ENCODE assay signal across 9 cellular contexts in genomic region chr11:86115542-86116385, GRCh38. TPM values are rescaled to one million over a fixed set of nuclear protein-coding genes. Genes with fewer than 3 reads are reported as not detected.
DNase-seq lines count a peak whose midpoint lies in the region; ATAC-seq lines count a peak whose summit lies in the region.
"Had no signal": no experiment of that assay in that cellular context is flagged by ENCODE, and none has a peak within 500 bp of the region (broad histone marks: within the 10 kb centered on the region; RNA-seq: fewer than 3 reads in every experiment).

No MANE protein-coding gene starts in this region.

- no peaks in the 10 kb centered on the region for H3K36me3 ChIP-seq in GM23248 (ENCODE audit: low read depth)
- no peaks in the 10 kb centered on the region for H3K36me3 ChIP-seq in SJCRH30

- ATAC-seq in GM18499 (IDR thresholded peaks at IDR 0.05; ENCODE audit: insufficient read depth, unreplicated experiment): peak; percentile 18
- no peak for ATAC-seq in left ventricle myocardium superior

- intact Hi-C loops in left ventricle myocardium superior (cut with micrococcal nuclease): no loop called here

- 54 to 62% methylated on average over 3 of the region's 3 CpGs for WGBS in GM23248 (ENCODE audit: low coverage in 1 of 2, low lambda C conversion rate in 2 of 2, missing lambda C conversion rate in 2 of 2), 2 experiments

- peak overlapping the region; percentile 81 for H3K4me2 ChIP-seq in GM23248 (ENCODE audit: unreplicated experiment)

- peaks cover 26% of the 10 kb centered on the region for H3F3A ChIP-seq in GM23248 (ENCODE audit: insufficient read depth)

- no peaks in the 10 kb centered on the region for H3K79me2 ChIP-seq in GM23248 (ENCODE audit: insufficient read depth)

- H3K27ac ChIP-seq in GM23248 (peak overlapping the region; percentile 90), SJCRH30 (no peak overlapping the region)

- in situ Hi-C loops in GM23248 (cut with MboI): no loop called here

- peaks cover 18 to 29% of the 10 kb centered on the region in 2 donors for H3K4me1 Mint-ChIP-seq in immature natural killer cell

- H3K4me3 ChIP-seq in GM23248 (peak overlapping the region; percentile 47), SJCRH30 (no peak overlapping the region)

- H2AFZ ChIP-seq in GM23248: peak overlapping the region; percentile 21

- H3K36me3 Mint-ChIP-seq in immature natural killer cell: no peaks in the 10 kb centered on the region
- H3K36me3 Mint-ChIP-seq: brain had no signal

- H4K20me1 ChIP-seq in GM23248 (ENCODE audit: insufficient read depth): no peaks in the 10 kb centered on the region

- H3K9me3 ChIP-seq in GM23248 (ENCODE audit: low read depth): no peaks in the 10 kb centered on the region
- H3K9me3 ChIP-seq in SJCRH30 (replicated peaks): no peaks in the 10 kb centered on the region; the same call in 1 of the 2 replicates

- H3K4me3 Mint-ChIP-seq in immature natural killer cell: peak overlapping the region in 3 of 5 donors; percentile 3 to 62 (median 27)
- H3K4me3 Mint-ChIP-seq: brain had no signal

- H3K9ac ChIP-seq in GM23248: peak overlapping the region; percentile 72

- H3K9me3 Mint-ChIP-seq in immature natural killer cell: no peaks in the 10 kb centered on the region

- H3K27ac Mint-ChIP-seq in immature natural killer cell: peak overlapping the region in 3 of 6 donors; percentile 1 to 61 (median 27)
- H3K27ac Mint-ChIP-seq: brain had no signal

- H3K9me2 ChIP-seq in GM23248 (ENCODE audit: insufficient read depth): no peaks in the 10 kb centered on the region

- peaks cover 34% of the 10 kb centered on the region for H3K4me1 ChIP-seq in GM23248 (ENCODE audit: insufficient read depth)
- H3K4me1 ChIP-seq in SJCRH30: no peaks in the 10 kb centered on the region

- H3K27me3 ChIP-seq in GM23248 (replicated peaks; ENCODE audit: insufficient read depth) (no peaks in the 10 kb centered on the region), SJCRH30 (no peaks in the 10 kb centered on the region)

- H3K27me3 Mint-ChIP-seq in immature natural killer cell (ENCODE audit: low read depth in 3 of 3): peaks cover 2% of the 10 kb centered on the region in 3 donors

- peak; percentile 60 for DNase-seq in GM23248
- peak; percentile 49 for DNase-seq in NCI-H69 (lab: John Stamatoyannopoulos, UW)
- DNase-seq in immature natural killer cell: no peak
- DNase-seq in SJCRH30: no peak
- no peak for DNase-seq in left ventricle myocardium superior
- DNase-seq in NCI-H345 (lab: John Stamatoyannopoulos, UW): no peak
- no peak for DNase-seq in stimulated activated CD4-positive, alpha-beta T cell treated with anti-CD3 and anti-CD28 coated beads, Interleukin-15, amount 100 ng/mL, for 24 hours

RNA-seq across cellular contexts. Expression of gene PICALM, which starts 46.9 kb away (rescaled TPM):
- total RNA-seq in GM23248 (2014; rRNA removed; shearing (Covaris generic)): 277 and 310 TPM in 2 replicates
- polyA plus RNA-seq in GM23248 (2016; fragmentation: Nextera tagmentation; extraction: Ambion mirVana) (69.7 and 73.2 TPM in 2 replicates), immature natural killer cell (10 to 100 TPM; 20.8 to 39.4 (median 22.4) TPM)
- total RNA-seq in SJCRH30 (2014; rRNA removed; shearing (Covaris generic)): 221 and 242 TPM in 2 replicates
- 122 TPM for total RNA-seq in left ventricle myocardium superior

Comparison
In these comparisons a context has a peak if more than half of its experiments do, and no peak if none do; other contexts are left out.
1. DNase-seq: peak in GM23248 (single experiment) and NCI-H69 (single experiment); none in immature natural killer cell (0 of 3), SJCRH30 (0 of 2), left ventricle myocardium superior (single experiment), NCI-H345 (single experiment) and stimulated activated CD4-positive, alpha-beta T cell treated with anti-CD3 and anti-CD28 coated beads, Interleukin-15, amount 100 ng/mL, for 24 hours (single experiment).